12 cellular contexts compared by ENCODE assay signal in the genomic region with DNA sequence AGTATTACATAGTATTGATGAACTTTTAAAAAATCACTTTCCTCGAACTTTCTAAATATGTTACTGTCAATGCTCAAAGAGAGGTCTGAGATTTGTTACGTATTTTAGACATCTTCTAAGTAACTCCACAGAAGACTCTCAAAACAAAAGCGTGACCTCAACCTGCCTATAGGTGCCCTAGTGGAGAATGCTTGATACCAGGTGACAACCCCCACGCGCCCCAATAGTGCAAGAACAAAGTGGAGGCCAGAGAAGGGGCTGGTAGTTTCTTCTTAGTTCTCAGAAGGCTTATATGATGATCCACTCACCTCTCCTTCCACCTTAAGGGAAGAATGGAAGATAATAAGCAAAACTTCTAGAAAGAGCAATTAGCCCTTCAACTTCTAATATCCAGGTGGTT.
DNase-seq lines count a peak whose midpoint lies in the region; ATAC-seq and TF ChIP-seq lines count a peak whose summit lies in the region.
"Had no signal": no experiment of that assay in that cellular context is flagged by ENCODE, and none has a peak within 500 bp of the region (broad histone marks: within the 10 kb centered on the region; RNA-seq: fewer than 3 reads in every experiment).

No MANE protein-coding gene starts in this region.

- peaks cover 85% of the 10 kb centered on the region for H3K4me1 Mint-ChIP-seq in activated naive CD8-positive, alpha-beta T cell treated with anti-CD3 and anti-CD28 coated beads, Interleukin-2, amount 10 ng/mL, durations not matched to agents 7 days and 5 days

- WGBS in testis, 2 donors: 79 to 85% methylated on average over 5 of the region's 5 CpGs

- DNase-seq in Karpas-422 (no peak), GM10248 (ENCODE audit: extremely low spot score) (no peak), GM19240 (ENCODE audit: insufficient read length, low spot score) (no peak), testis (no peak)
- no peak for DNase-seq in activated naive CD8-positive, alpha-beta T cell treated with anti-CD3 and anti-CD28 coated beads, Interleukin-2, amount 10 ng/mL, durations not matched to agents 7 days and 5 days
- DNase-seq: endodermal cell, KG1, NCI-H146, NCI-H526 treated with DMSO at 0.1 percent for 48 hours had no signal

- H3K27ac ChIP-seq in DOHH2 (ENCODE audit: low read depth, low read length) (peak overlapping the region; percentile 26; the same call in 1 of the 2 replicates), Karpas-422 (ENCODE audit: low read length) (peak overlapping the region; percentile 51), neutrophil (peak overlapping the region; percentile 86), testis (no peak overlapping the region)

- H3K27me3 ChIP-seq in DOHH2 (ENCODE audit: control insufficient read depth, low read length) (no peaks in the 10 kb centered on the region), Karpas-422 (ENCODE audit: low read length) (no peaks in the 10 kb centered on the region), neutrophil (no peaks in the 10 kb centered on the region), testis (no peaks in the 10 kb centered on the region)
- H3K27me3 ChIP-seq: BLaER1 treated with 17β-estradiol and CSF1 and Interleukin-3, amounts not matched to agents 10 nM and 100 nM had no signal

- peaks cover 82% of the 10 kb centered on the region for H3K79me2 ChIP-seq in DOHH2 (ENCODE audit: control insufficient read depth, low read length)
- H3K79me2 ChIP-seq in Karpas-422 (ENCODE audit: low read length): peaks cover 95% of the 10 kb centered on the region

- no peaks in the 10 kb centered on the region for H3K27me3 Mint-ChIP-seq in activated naive CD8-positive, alpha-beta T cell treated with anti-CD3 and anti-CD28 coated beads, Interleukin-2, amount 10 ng/mL, durations not matched to agents 7 days and 5 days

- H3K4me3 ChIP-seq in DOHH2 (ENCODE audit: low read length) (peak overlapping the region; percentile 33), Karpas-422 (ENCODE audit: low read length) (no peak overlapping the region), neutrophil (ENCODE audit: low read depth in 1 of 2, low read length in 1 of 2) (peak overlapping the region in 1 of 2 experiments; percentile 20), testis (no peak overlapping the region)
- H3K4me3 ChIP-seq: BLaER1 treated with 17β-estradiol and CSF1 and Interleukin-3, amounts not matched to agents 10 nM and 100 nM had no signal

- POLR2A ChIA-PET in activated naive CD8-positive, alpha-beta T cell treated with anti-CD3 and anti-CD28 coated beads, Interleukin-2, amount 10 ng/mL, durations not matched to agents 7 days and 5 days (lab: Charles Lee): interaction anchor here (0.7 to 6.8 kb wide), 4 partner anchors 9 to 101 kb away, joined by 3 to 75 read pairs (median 5); partner anchors contain the start of gene ANKRD44
- POLR2A ChIA-PET in GM10248 (lab: Yijun Ruan, JAX): interaction anchor here (0.5 kb wide), 1 partner anchor 10 kb away, joined by 7 read pairs; no protein-coding TSS in a partner anchor

- no peak overlapping the region for H2AFZ ChIP-seq in Karpas-422 (ENCODE audit: low read length)

- H4K20me1 ChIP-seq in DOHH2 (ENCODE audit: control insufficient read depth, insufficient read depth, low read depth, low read length) (no peaks in the 10 kb centered on the region), Karpas-422 (ENCODE audit: insufficient read depth, low read depth, low read length) (no peaks in the 10 kb centered on the region)
- H4K20me1 ChIP-seq: BLaER1 treated with 17β-estradiol and CSF1 and Interleukin-3, amounts not matched to agents 10 nM and 100 nM had no signal

- no peaks in the 10 kb centered on the region for H3K9me3 Mint-ChIP-seq in activated naive CD8-positive, alpha-beta T cell treated with anti-CD3 and anti-CD28 coated beads, Interleukin-2, amount 10 ng/mL, durations not matched to agents 7 days and 5 days

- peak overlapping the region; percentile 98 for H3K27ac Mint-ChIP-seq in activated naive CD8-positive, alpha-beta T cell treated with anti-CD3 and anti-CD28 coated beads, Interleukin-2, amount 10 ng/mL, durations not matched to agents 7 days and 5 days
- H3K27ac Mint-ChIP-seq: endodermal cell had no signal

- peaks cover 82% of the 10 kb centered on the region for H3K4me1 ChIP-seq in DOHH2 (ENCODE audit: control insufficient read depth, low read length)
- peaks cover 78% of the 10 kb centered on the region for H3K4me1 ChIP-seq in Karpas-422 (ENCODE audit: low read length)
- peaks cover 80 to 86% of the 10 kb centered on the region in 2 experiments for H3K4me1 ChIP-seq in neutrophil (ENCODE audit: control insufficient read depth in 1 of 2, insufficient read depth in 1 of 2, low read depth in 1 of 2, low read length in 1 of 2)
- peaks cover 3% of the 10 kb centered on the region for H3K4me1 ChIP-seq in testis

- peak overlapping the region; percentile 65 for H3K4me3 Mint-ChIP-seq in activated naive CD8-positive, alpha-beta T cell treated with anti-CD3 and anti-CD28 coated beads, Interleukin-2, amount 10 ng/mL, durations not matched to agents 7 days and 5 days
- H3K4me3 Mint-ChIP-seq: endodermal cell had no signal

- CTCF ChIA-PET in GM10248 (lab: Yijun Ruan, JAX): interaction anchor here (1.0 to 6.5 kb wide), 6 partner anchors 10 to 99 kb away, joined by 3 to 54 read pairs (median 4); no protein-coding TSS in a partner anchor

- no peak for TF ChIP-seq POLR2A in testis (IDR thresholded peaks at IDR 0.05)

- no peak for ATAC-seq in activated naive CD8-positive, alpha-beta T cell treated with anti-CD3 and anti-CD28 coated beads, Interleukin-2, amount 10 ng/mL, durations not matched to agents 7 days and 5 days (ENCODE audit: low read depth)

- H3K9ac ChIP-seq in Karpas-422 (ENCODE audit: low read length): no peak overlapping the region

- peaks cover 35% of the 10 kb centered on the region for H3K36me3 ChIP-seq in DOHH2 (ENCODE audit: control insufficient read depth, low read length)
- peaks cover 14% of the 10 kb centered on the region; the same call in 1 of the 2 replicates for H3K36me3 ChIP-seq in Karpas-422 (ENCODE audit: insufficient read depth, low read length)
- peaks cover 4% of the 10 kb centered on the region for H3K36me3 ChIP-seq in neutrophil
- no peaks in the 10 kb centered on the region for H3K36me3 ChIP-seq in testis (ENCODE audit: low read depth, missing control alignments)

- intact Hi-C loops in testis (cut with DNase I; ENCODE audit: low total_unique reads): no loop called here

- H3K36me3 Mint-ChIP-seq in activated naive CD8-positive, alpha-beta T cell treated with anti-CD3 and anti-CD28 coated beads, Interleukin-2, amount 10 ng/mL, durations not matched to agents 7 days and 5 days: peaks cover 16% of the 10 kb centered on the region

- TF ChIP-seq CTCF in DOHH2 (IDR thresholded peaks at IDR 0.05; ENCODE audit: low read depth, low read length, poor library complexity, severe bottlenecking): peak; percentile 8
- TF ChIP-seq CTCF in neutrophil (IDR thresholded peaks at IDR 0.05): no peak
- no peak for TF ChIP-seq CTCF in GM10248 (IDR thresholded peaks at IDR 0.05; ENCODE audit: control extremely low read depth, extremely low read depth, low read depth, missing control alignments)
- TF ChIP-seq CTCF in testis (IDR thresholded peaks at IDR 0.05): no peak

- H3K9me2 ChIP-seq in DOHH2 (replicated peaks; ENCODE audit: control insufficient read depth, low read length) (no peaks in the 10 kb centered on the region), Karpas-422 (replicated peaks; ENCODE audit: insufficient read depth, low read length) (no peaks in the 10 kb centered on the region)

- H3K9me3 ChIP-seq in DOHH2 (ENCODE audit: control insufficient read depth, insufficient read depth, low read length) (no peaks in the 10 kb centered on the region), Karpas-422 (ENCODE audit: low read length) (no peaks in the 10 kb centered on the region), neutrophil (no peaks in the 10 kb centered on the region), testis (no peaks in the 10 kb centered on the region)
- H3K9me3 ChIP-seq: BLaER1 treated with 17β-estradiol and CSF1 and Interleukin-3, amounts not matched to agents 10 nM and 100 nM had no signal

- H3K4me2 ChIP-seq in DOHH2 (ENCODE audit: low read length): peak overlapping the region; percentile 47
- H3K4me2 ChIP-seq in Karpas-422 (ENCODE audit: low read depth, low read length, poor library complexity, severe bottlenecking): peak overlapping the region; percentile 12

- H3F3A ChIP-seq in DOHH2 (ENCODE audit: control insufficient read depth, insufficient read depth): peaks cover 26% of the 10 kb centered on the region

Comparison
In these comparisons a context has a peak if more than half of its experiments do, and no peak if none do; other contexts are left out.
1. H3K27ac ChIP-seq: peak in DOHH2 (single experiment), Karpas-422 (single experiment) and neutrophil (single experiment); none in testis (0 of 2).